Comparison of ENCODE assay signal across 9 cellular contexts in the genomic region with DNA sequence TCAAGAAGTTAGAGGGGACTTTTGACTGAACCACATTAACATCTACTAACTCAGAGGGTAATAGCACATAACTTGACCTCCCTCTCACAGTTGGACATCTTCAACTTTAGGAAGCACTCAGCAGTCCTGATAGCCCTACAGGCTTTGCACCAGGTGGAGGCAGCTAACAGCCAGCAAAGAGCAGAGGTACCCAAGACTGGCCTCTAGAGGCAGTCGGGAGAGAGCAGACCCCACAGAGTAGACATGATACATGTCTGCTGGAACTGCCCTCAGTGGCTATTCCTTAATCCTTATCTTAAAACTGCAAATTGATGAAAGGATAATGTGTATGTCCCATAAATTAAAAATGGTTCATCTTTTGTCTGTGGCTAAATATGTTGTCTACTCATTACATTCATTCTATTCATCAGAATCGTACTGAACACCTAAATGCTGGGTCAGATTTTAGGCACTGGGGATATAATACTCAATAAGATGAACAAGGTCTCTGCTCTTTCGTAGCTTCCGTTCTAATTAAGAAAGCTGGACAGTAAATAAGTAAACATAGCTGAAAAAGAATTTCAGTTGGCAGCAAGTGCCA. TPM values are rescaled to one million over a fixed set of nuclear protein-coding genes. Genes with fewer than 3 reads are reported as not detected.
DNase-seq lines count a peak whose midpoint lies in the region; ATAC-seq and TF ChIP-seq lines count a peak whose summit lies in the region.
"Had no signal": no experiment of that assay in that cellular context is flagged by ENCODE, and none has a peak within 500 bp of the region (broad histone marks: within the 10 kb centered on the region; RNA-seq: fewer than 3 reads in every experiment).

No MANE protein-coding gene starts in this region.

- no CpG with 5 or more reads among the region's 4 CpGs for WGBS in neuronal stem cell (ENCODE audit: extremely low coverage in 2 of 2, insufficient read length in 2 of 2, insufficient replicate concordance in 1 of 2), 2 donors

- H3K14ac ChIP-seq in neuronal stem cell (ENCODE audit: low read length), result no peak overlapping the region

- H3K79me1 ChIP-seq in neuronal stem cell (ENCODE audit: low read depth, low read length), result peaks cover 2% of the 10 kb centered on the region

- H2BK120ac ChIP-seq in neuronal stem cell (ENCODE audit: low read depth, low read length), result no peak overlapping the region

- no peak overlapping the region for H2BK12ac ChIP-seq in neuronal stem cell (ENCODE audit: low read length)

- H2BK15ac ChIP-seq in neuronal stem cell (ENCODE audit: low read length), result no peak overlapping the region

- in situ Hi-C loops in SK-MEL-5 (cut with HindIII; ENCODE audit: low pct_unique_long_range_greater_than_20kb, low sequenced_read_pairs), result no loop called here

- no peaks in the 10 kb centered on the region for H3K9me3 ChIP-seq in neuronal stem cell (replicated peaks in 1 of 2; ENCODE audit: control insufficient read depth in 2 of 2, insufficient read depth in 1 of 2, low read depth in 1 of 2, low read length in 2 of 2)

- H4K91ac ChIP-seq in neuronal stem cell (ENCODE audit: low read depth, low read length, poor library complexity), result no peak overlapping the region

- TF ChIP-seq CTCF in 22Rv1 (IDR thresholded peaks at IDR 0.05), result peak; percentile 73

- H2BK5ac ChIP-seq in neuronal stem cell (ENCODE audit: low read length), result no peak overlapping the region

- H3K18ac ChIP-seq in neuronal stem cell (ENCODE audit: low read length), result no peak overlapping the region

- no peak overlapping the region for H3K4me3 ChIP-seq in neuronal stem cell (ENCODE audit: low read length in 2 of 2)

- H3K9ac ChIP-seq in neuronal stem cell (ENCODE audit: low read depth, low read length, poor library complexity), result no peak overlapping the region

- no peak overlapping the region for H2AFZ ChIP-seq in neuronal stem cell (ENCODE audit: low read length)

- peak; percentile 69 for ATAC-seq in GM18498 (IDR thresholded peaks at IDR 0.05; ENCODE audit: unreplicated experiment)
- ATAC-seq in HG03045 (IDR thresholded peaks at IDR 0.05; ENCODE audit: unreplicated experiment), result peak; percentile 50

- H4K8ac ChIP-seq in neuronal stem cell (ENCODE audit: low read depth, low read length), result no peak overlapping the region

- no peak overlapping the region for H3K4ac ChIP-seq in neuronal stem cell (ENCODE audit: low read length)

- H3K4me1 ChIP-seq in neuronal stem cell (ENCODE audit: control insufficient read depth in 2 of 2, insufficient read depth in 1 of 2, low read depth in 1 of 2, low read length in 2 of 2), result no peaks in the 10 kb centered on the region

- H3K36me3 ChIP-seq in neuronal stem cell (replicated peaks in 1 of 2; ENCODE audit: control insufficient read depth in 2 of 2, insufficient read depth in 2 of 2, low read length in 2 of 2), result peaks cover 3 to 52% of the 10 kb centered on the region in 2 donors

- no peak overlapping the region for H2AK5ac ChIP-seq in neuronal stem cell (ENCODE audit: low read depth, low read length)

- no peak overlapping the region for H3K4me2 ChIP-seq in neuronal stem cell (ENCODE audit: insufficient read depth, low read length, poor library complexity, severe bottlenecking)

- DNase-seq in SK-MEL-5 (ENCODE audit: low read depth, low spot score) (peak; percentile 66), dermis microvascular lymphatic vessel endothelial cell (ENCODE audit: low read depth in 2 of 2) (peak; percentile 44 to 70), neuronal stem cell (ENCODE audit: low spot score) (peak; percentile 6), NCI-H2107 (lab: John Stamatoyannopoulos, UW) (no peak), posterior vena cava (ENCODE audit: low spot score) (no peak)

- no peak overlapping the region for H3K27ac ChIP-seq in 22Rv1
- H3K27ac ChIP-seq in neuronal stem cell (replicated peaks; ENCODE audit: low read length), result no peak overlapping the region
- H3K27ac ChIP-seq: epithelial cell of prostate had no signal

- intact Hi-C loops in posterior vena cava (cut with DNase I), result no loop called here

- no peak overlapping the region for H3K23ac ChIP-seq in neuronal stem cell (ENCODE audit: low read depth, low read length, poor library complexity)

- H3K27me3 ChIP-seq in neuronal stem cell (ENCODE audit: control insufficient read depth in 3 of 3, insufficient read depth in 3 of 3, low read depth in 1 of 3, low read length in 3 of 3), result no peaks in the 10 kb centered on the region

RNA-seq across cellular contexts. Expression of a gene that starts 49.8 kb away (rescaled TPM):
- total RNA-seq in SK-MEL-5 (2014; rRNA removed; shearing (Covaris generic)), result 41.2 and 45.7 TPM in 2 replicates
- 39.7 and 53.4 TPM in 2 replicates for polyA plus RNA-seq in SK-MEL-5 (2015; cell fraction: cytosol; rRNA removed)
- 26.4 and 31.6 TPM in 2 replicates for polyA plus RNA-seq in SK-MEL-5 (2015; cell fraction: nucleus; rRNA removed)
- total RNA-seq in dermis microvascular lymphatic vessel endothelial cell (46.0 and 56.9 TPM in 2 replicates), posterior vena cava (10 to 100 TPM; 62.3 to 76.0 TPM)
- polyA plus RNA-seq in neuronal stem cell (2013, experiment 1 of 2), result 26.9 TPM
- polyA plus RNA-seq in neuronal stem cell (2013, experiment 2 of 2), result 26.4 TPM

Comparison
In these comparisons a context has a peak if more than half of its experiments do, and no peak if none do; other contexts are left out.
1. DNase-seq: peak in SK-MEL-5 (single experiment), dermis microvascular lymphatic vessel endothelial cell (2 of 2) and neuronal stem cell (single experiment); none in NCI-H2107 (single experiment) and posterior vena cava (single experiment).